ENCODE assay signal across 18 cellular contexts in genomic region chr14:45262637-45263036, GRCh38. TPM values are rescaled to one million over a fixed set of nuclear protein-coding genes. Genes with fewer than 3 reads are reported as not detected.
DNase-seq lines count a peak whose midpoint lies in the region; ATAC-seq and TF ChIP-seq lines count a peak whose summit lies in the region.
"Had no signal": no experiment of that assay in that cellular context is flagged by ENCODE, and none has a peak within 500 bp of the region (broad histone marks: within the 10 kb centered on the region; RNA-seq: fewer than 3 reads in every experiment).

No MANE protein-coding gene starts in this region.

- no peaks in the 10 kb centered on the region for H3K9me3 ChIP-seq in HEK293 (ENCODE audit: control insufficient read depth, insufficient read depth, low read depth, low read length)
- H3K9me3 ChIP-seq in body of pancreas, result no peaks in the 10 kb centered on the region
- no peaks in the 10 kb centered on the region for H3K9me3 ChIP-seq in osteoblast (ENCODE audit: low read depth, low read length)
- peaks cover 5 to 20% (median 14%) of the 10 kb centered on the region in 4 donors for H3K9me3 ChIP-seq in stomach
- peaks cover 0 to 22% of the 10 kb centered on the region in 2 donors for H3K9me3 ChIP-seq in left lung

- H3K36me3 ChIP-seq in HEK293 (ENCODE audit: control insufficient read depth in 2 of 2, insufficient read depth in 1 of 2, low read length in 2 of 2) (no peaks in the 10 kb centered on the region), body of pancreas (replicated peaks in 1 of 2; ENCODE audit: insufficient read depth in 1 of 2, low read depth in 2 of 2) (no peaks in the 10 kb centered on the region), osteoblast (ENCODE audit: insufficient read depth, low read length) (no peaks in the 10 kb centered on the region), stomach (no peaks in the 10 kb centered on the region), left lung (no peaks in the 10 kb centered on the region)

- no peak for DNase-seq in body of pancreas
- no peak for DNase-seq in osteoblast (ENCODE audit: insufficient read length, low spot score, missing footprints)
- peak; percentile 28 for DNase-seq in stomach
- no peak for DNase-seq in T-helper 1 cell
- no peak for DNase-seq in left lung
- no peak for DNase-seq in activated CD4-positive, alpha-beta T cell treated with anti-CD3 and anti-CD28 coated beads, Interleukin-2, amount 50 U/mL, for 48 hours
- DNase-seq: C1 segment of cervical spinal cord; CD4-positive, alpha-beta memory T cell; COR-L47; DMS153; DND-41; GDM1; H9; HFFc6 had no signal

- no peak for TF ChIP-seq EP300 in stomach (IDR thresholded peaks at IDR 0.05)

- H3K27me3 ChIP-seq in body of pancreas, result no peaks in the 10 kb centered on the region
- H3K27me3 ChIP-seq in osteoblast (ENCODE audit: insufficient read depth, low read length), result no peaks in the 10 kb centered on the region
- no peaks in the 10 kb centered on the region for H3K27me3 ChIP-seq in stomach
- H3K27me3 ChIP-seq in left lung, result no peaks in the 10 kb centered on the region

- TF ChIP-seq CTCF in HEK293 (tag by site-specific recombination; IDR thresholded peaks at IDR 0.05) (no peak), body of pancreas (IDR thresholded peaks at IDR 0.05) (peak in 1 of 7 experiments; percentile 10), osteoblast (IDR thresholded peaks at IDR 0.05; ENCODE audit: extremely low read depth, low read depth, low read length) (no peak), stomach (IDR thresholded peaks at IDR 0.05) (peak in 1 of 7 experiments; percentile 14), left lung (IDR thresholded peaks at IDR 0.05) (no peak)

- POLR2A ChIA-PET in HEK293 (lab: Yijun Ruan, JAX), result no interaction called here

- H2AFZ ChIP-seq in osteoblast (ENCODE audit: low read length), result peak overlapping the region; percentile 50
- H2AFZ ChIP-seq: GM23338 had no signal

- H3K4me2 ChIP-seq in osteoblast (ENCODE audit: insufficient read depth, low read length), result peak overlapping the region; percentile 75
- H3K4me2 ChIP-seq: GM23338 had no signal

- H3K4me3 ChIP-seq in HEK293 (ENCODE audit: low read depth, low read length) (no peak overlapping the region), body of pancreas (no peak overlapping the region), osteoblast (ENCODE audit: insufficient read depth, low read length) (no peak overlapping the region), stomach (no peak overlapping the region), left lung (no peak overlapping the region)
- H3K4me3 ChIP-seq: GM12878, GM23338 had no signal

- ATAC-seq in body of pancreas, result peak; percentile 30
- no peak for ATAC-seq in left lung
- ATAC-seq: GM12878, GM23338, HCT116 had no signal

- H3K79me2 ChIP-seq in osteoblast (ENCODE audit: insufficient read depth, low read length), result no peaks in the 10 kb centered on the region

- H4K20me1 ChIP-seq in osteoblast (ENCODE audit: insufficient read depth, low read length), result no peaks in the 10 kb centered on the region

- 0 out of 2 replicates have a peak, but pooled peaks cover 2% of the 10 kb centered on the region for H3K4me1 ChIP-seq in HEK293 (ENCODE audit: control insufficient read depth, insufficient read depth, low read length)
- no peaks in the 10 kb centered on the region for H3K4me1 ChIP-seq in body of pancreas
- H3K4me1 ChIP-seq in osteoblast (ENCODE audit: insufficient read depth, low read length), result no peaks in the 10 kb centered on the region
- H3K4me1 ChIP-seq in stomach, result no peaks in the 10 kb centered on the region
- no peaks in the 10 kb centered on the region for H3K4me1 ChIP-seq in left lung

- 48 to 56% methylated on average over 4 of the region's 4 CpGs for WGBS in body of pancreas, 2 donors
- 39 to 67% (median 52%) methylated on average over 4 of the region's 4 CpGs for WGBS in stomach, 5 donors

- H3K27ac ChIP-seq in HEK293 (ENCODE audit: extremely low read depth, low read depth, low read length) (no peak overlapping the region), body of pancreas (no peak overlapping the region), osteoblast (ENCODE audit: low read depth, low read length) (no peak overlapping the region), stomach (no peak overlapping the region), left lung (no peak overlapping the region)

- no peak for TF ChIP-seq POLR2A in body of pancreas (IDR thresholded peaks at IDR 0.05)
- no peak for TF ChIP-seq POLR2A in stomach (IDR thresholded peaks at IDR 0.05)

- CTCF ChIA-PET in HEK293 (lab: Yijun Ruan, JAX), result interaction anchor here (0.7 kb wide), 1 partner anchor 254 kb away, joined by 5 read pairs; no protein-coding TSS in a partner anchor

- intact Hi-C loops in body of pancreas (cut with DNase I), result no loop called here
- intact Hi-C loops in stomach (cut with DNase I; ENCODE audit: low total_unique reads), result loop anchor here (10.0 kb wide), 1 partner anchor 128 kb away; the partner anchor contains the start of genes FANCM and FKBP3
- intact Hi-C loops in left lung (cut with DNase I), result no loop called here

TF ChIP-seq in HEK293, 187 proteins besides CTCF, POLR2A, EP300 and RAD21:
- TF ChIP-seq ZNF610 (tag by site-specific recombination; IDR thresholded peaks at IDR 0.05; ENCODE audit: borderline replicate concordance) (no peak), ZNF596 (tag by site-specific recombination; IDR thresholded peaks at IDR 0.05) (peak; percentile 67; the same call in 1 of the 2 replicates)

RNA-seq across cellular contexts. Expression of gene MIS18BP1, which starts 9.6 kb away (rescaled TPM):
- 10 to 100 TPM in 1 of 2 donors, 1 to 10 TPM in 1; 8.0 to 18.8 TPM for total RNA-seq in body of pancreas
- total RNA-seq in osteoblast, result 29.7 and 35.7 TPM in 2 replicates
- total RNA-seq in stomach, result 10 to 100 TPM; 10.7 to 67.7 (median 44.2) TPM
- polyA plus RNA-seq in stomach, result 1 to 10 TPM; 4.4 to 6.1 (median 5.0) TPM
- 10 to 100 TPM; 22.2 to 22.3 TPM for total RNA-seq in left lung
